18 cellular contexts compared by ENCODE assay signal in genomic region chr5:61653802-61654580, GRCh38.
DNase-seq lines count a peak whose midpoint lies in the region; ATAC-seq and TF ChIP-seq lines count a peak whose summit lies in the region.
"Had no signal": no experiment of that assay in that cellular context is flagged by ENCODE, and none has a peak within 500 bp of the region (broad histone marks: within the 10 kb centered on the region; RNA-seq: fewer than 3 reads in every experiment).

No MANE protein-coding gene starts in this region.

- no peak overlapping the region for H3K9ac ChIP-seq in BLaER1
- H3K9ac ChIP-seq in H9 (ENCODE audit: extremely low read depth, insufficient read length, low read length), result no peak overlapping the region
- H3K9ac ChIP-seq: GM23248 had no signal

- no peaks in the 10 kb centered on the region for H3K27me3 Mint-ChIP-seq in H9 (ENCODE audit: low read depth)
- peaks cover 9% of the 10 kb centered on the region for H3K27me3 Mint-ChIP-seq in glutamatergic neuron (ENCODE audit: unreplicated experiment)
- peaks cover 11% of the 10 kb centered on the region for H3K27me3 Mint-ChIP-seq in Caco-2 (ENCODE audit: insufficient read depth, unreplicated experiment)

- H3T11ph ChIP-seq in H9 (ENCODE audit: low read length), result no peak overlapping the region

- H3K4me2 ChIP-seq in BLaER1 (0 out of 2 replicates have a peak overlapping the region, but pooled peaks have one; percentile 4), H9 (ENCODE audit: insufficient read depth, insufficient read length, low read length) (no peak overlapping the region)

- peaks cover 12% of the 10 kb centered on the region for H3K4me1 ChIP-seq in BLaER1
- H3K4me1 ChIP-seq in H9 (ENCODE audit: insufficient read depth, low read length), result no peaks in the 10 kb centered on the region; the same call in 1 of the 2 replicates
- no peaks in the 10 kb centered on the region for H3K4me1 ChIP-seq in Caco-2
- H3K4me1 ChIP-seq: SJCRH30 had no signal

- H3K4me3 ChIP-seq in BLaER1 (no peak overlapping the region), Caco-2 (ENCODE audit: low read depth, low read length) (no peak overlapping the region)
- H3K4me3 ChIP-seq: GM23248, K562, SJCRH30 had no signal

- H3K18ac ChIP-seq in H9 (ENCODE audit: insufficient read length, low read depth, low read length), result no peak overlapping the region

- H2BK20ac ChIP-seq in H9 (ENCODE audit: low read depth, low read length, poor library complexity, severe bottlenecking), result no peak overlapping the region

- no peak overlapping the region for H3K27ac ChIP-seq in BLaER1
- no peak overlapping the region for H3K27ac ChIP-seq in H9 (ENCODE audit: insufficient read length, low read depth, low read length)
- H3K27ac ChIP-seq: GM23248, RWPE1, SJCRH30 had no signal

- no peak overlapping the region for H3K56ac ChIP-seq in H9 (ENCODE audit: insufficient read length, low read depth, low read length)

- H4K91ac ChIP-seq in H9 (ENCODE audit: insufficient read length, low read depth, low read length), result no peak overlapping the region

- H3K4me3 Mint-ChIP-seq in H9 (no peak overlapping the region), glutamatergic neuron (ENCODE audit: unreplicated experiment) (peak overlapping the region; percentile 44), Caco-2 (ENCODE audit: unreplicated experiment) (no peak overlapping the region)

- no peak overlapping the region for H2BK12ac ChIP-seq in H9 (ENCODE audit: insufficient read length, low read depth, low read length)

- H3K36me3 ChIP-seq in BLaER1 (no peaks in the 10 kb centered on the region), Caco-2 (ENCODE audit: control insufficient read depth, insufficient read depth, low read length) (no peaks in the 10 kb centered on the region)
- H3K36me3 ChIP-seq: SJCRH30 had no signal

- TF ChIP-seq CTCF in H9 (conservative IDR thresholded peaks at IDR 0.05), result 0 out of 3 replicates have a peak, but pooled peaks have one; percentile 22
- TF ChIP-seq CTCF in glutamatergic neuron (IDR thresholded peaks at IDR 0.05; ENCODE audit: partially characterized antibody, unreplicated experiment), result no peak
- TF ChIP-seq CTCF in Caco-2 (IDR thresholded peaks at IDR 0.05; ENCODE audit: insufficient read depth in 1 of 2, low read depth in 1 of 2, low read length in 1 of 2, severe bottlenecking in 1 of 2, unreplicated experiment in 1 of 2), result no peak

- no peaks in the 10 kb centered on the region for H3K79me1 ChIP-seq in H9 (ENCODE audit: insufficient read depth, low read depth, low read length, poor library complexity, severe bottlenecking)

- H3K27me3 ChIP-seq in BLaER1 (no peaks in the 10 kb centered on the region), H9 (ENCODE audit: insufficient read depth, low read length) (no peaks in the 10 kb centered on the region), Caco-2 (replicated peaks; ENCODE audit: control insufficient read depth, insufficient read depth, low read length) (no peaks in the 10 kb centered on the region; the same call in 1 of the 2 replicates)
- H3K27me3 ChIP-seq: SJCRH30 had no signal

- H3K23ac ChIP-seq in H9 (ENCODE audit: insufficient read length, low read depth, low read length), result no peak overlapping the region

- BruUV-seq in Caco-2 (replicated peaks; lab: Mats Ljungman, UMichigan), result no TSS peak

- H2BK5ac ChIP-seq in H9 (ENCODE audit: insufficient read length, low read length), result no peak overlapping the region

- WGBS in H9 (ENCODE audit: extremely low coverage, insufficient read length, low lambda C conversion rate), result no CpG with 5 or more reads among the region's 7 CpGs

- no peaks in the 10 kb centered on the region for H3K79me2 ChIP-seq in H9 (ENCODE audit: insufficient read depth, low read length)

- no peaks in the 10 kb centered on the region for H3K23me2 ChIP-seq in H9 (ENCODE audit: insufficient read length, low read depth, low read length, poor library complexity, severe bottlenecking)

- no peak overlapping the region for H4K5ac ChIP-seq in H9 (ENCODE audit: insufficient read length, low read depth, low read length)

- H3K4me1 Mint-ChIP-seq in H9, result peaks cover 13 to 15% of the 10 kb centered on the region in 2 experiments
- H3K4me1 Mint-ChIP-seq in glutamatergic neuron (ENCODE audit: low read depth, unreplicated experiment), result peaks cover 40% of the 10 kb centered on the region
- H3K4me1 Mint-ChIP-seq in Caco-2 (ENCODE audit: low read depth, unreplicated experiment), result no peaks in the 10 kb centered on the region

- no peak overlapping the region for H2BK15ac ChIP-seq in H9 (ENCODE audit: low read depth, low read length)

- H2AFZ ChIP-seq in H9 (ENCODE audit: low read length), result no peak overlapping the region
- H2AFZ ChIP-seq: GM23248 had no signal

- CTCF ChIA-PET in Caco-2 (lab: Charles Lee), result no interaction called here

- no peak overlapping the region for H3K14ac ChIP-seq in H9 (ENCODE audit: insufficient read depth, low read length)

- no peak for ATAC-seq in GM18873 (IDR thresholded peaks at IDR 0.05; ENCODE audit: low FRiP score, unreplicated experiment)
- ATAC-seq in HG03159 (IDR thresholded peaks at IDR 0.05; ENCODE audit: unreplicated experiment), result no peak
- ATAC-seq: K562, PC-3 had no signal

- no peak overlapping the region for H4K8ac ChIP-seq in H9 (replicated peaks; ENCODE audit: insufficient read length, low read depth, low read length)

- H3K9me3 ChIP-seq in BLaER1 (0 out of 2 replicates have a peak, but pooled peaks cover under 1% of the 10 kb centered on the region), H9 (ENCODE audit: control insufficient read depth, low read depth, low read length) (no peaks in the 10 kb centered on the region), Caco-2 (no peaks in the 10 kb centered on the region)
- H3K9me3 ChIP-seq: SJCRH30 had no signal

- H3K36me3 Mint-ChIP-seq in H9 (ENCODE audit: insufficient read depth in 1 of 3, low read depth in 3 of 3), result no peaks in the 10 kb centered on the region
- no peaks in the 10 kb centered on the region for H3K36me3 Mint-ChIP-seq in glutamatergic neuron (ENCODE audit: unreplicated experiment)
- H3K36me3 Mint-ChIP-seq in Caco-2 (ENCODE audit: insufficient read depth, unreplicated experiment), result no peaks in the 10 kb centered on the region

- H4K20me1 ChIP-seq in BLaER1, result no peaks in the 10 kb centered on the region
- H4K20me1 ChIP-seq in H9 (ENCODE audit: control insufficient read depth, insufficient read depth, insufficient read length), result no peaks in the 10 kb centered on the region

- no peak overlapping the region for H2AK5ac ChIP-seq in H9 (ENCODE audit: insufficient read length, low read length)

- DNase-seq in H9 (no peak), NCI-H82 treated with DMSO at 0.1 percent for 48 hours (lab: John Stamatoyannopoulos, UW; ENCODE audit: unreplicated experiment) (peak; percentile 25), glutamatergic neuron (no peak), Caco-2 (no peak), NCI-H1417 treated with DMSO at 0.1 percent for 48 hours (lab: John Stamatoyannopoulos, UW) (no peak)
- DNase-seq: C1 segment of cervical spinal cord, NCI-H1048, NCI-H146, NCI-H2081, NCI-H2227 treated with DMSO at 0.1 percent for 48 hours, PC-3, SJCRH30 had no signal

- H3K4ac ChIP-seq in H9 (ENCODE audit: low read depth, low read length), result no peak overlapping the region

- intact Hi-C loops in Caco-2 (cut with micrococcal nuclease; ENCODE audit: unreplicated experiment), result loop anchor here (10.0 kb wide), 1 partner anchor 379 kb away; no protein-coding TSS in a partner anchor

- no peak overlapping the region for H2BK120ac ChIP-seq in H9 (ENCODE audit: low read depth, low read length, poor library complexity, severe bottlenecking)

- H3K27ac Mint-ChIP-seq in H9, result no peak overlapping the region; a peak in 1 of 7 replicates
- H3K27ac Mint-ChIP-seq in glutamatergic neuron (ENCODE audit: unreplicated experiment), result peak overlapping the region; percentile 19
- H3K27ac Mint-ChIP-seq in Caco-2 (ENCODE audit: unreplicated experiment), result no peak overlapping the region

- H3K9me3 Mint-ChIP-seq in H9 (no peaks in the 10 kb centered on the region), glutamatergic neuron (ENCODE audit: unreplicated experiment) (no peaks in the 10 kb centered on the region), Caco-2 (ENCODE audit: unreplicated experiment) (no peaks in the 10 kb centered on the region)

- POLR2A ChIA-PET in Caco-2 (lab: Charles Lee), result no interaction called here
